26 cellular contexts compared by ENCODE assay signal in genomic region chr11:105296386-105296785, GRCh38.
"Had no signal": no experiment of that assay in that cellular context is flagged by ENCODE, and none has a peak within 500 bp of the region (broad histone marks: within the 10 kb centered on the region; RNA-seq: fewer than 3 reads in every experiment).

No MANE protein-coding gene starts in this region.

- DNase-seq: stimulated activated CD4-positive, alpha-beta T cell treated with anti-CD3 and anti-CD28 coated beads, Interleukin-2, amount 100 ng/mL, for 48 hours; stimulated activated CD4-positive, alpha-beta T cell treated with anti-CD3 and anti-CD28 coated beads, Interleukin-4, amount 100 ng/mL, for 1 hour; stimulated activated CD4-positive, alpha-beta T cell treated with anti-CD3 and anti-CD28 coated beads, Interleukin-4, amount 100 ng/mL, for 4 hours; stimulated activated CD8-positive, alpha-beta memory T cell treated with anti-CD3 and anti-CD28 coated beads, Interleukin-4, amount 100 ng/mL, for 48 hours; stimulated activated naive B cell treated with anti-CD40 and anti-IgM and Interleukin-4, amounts not matched to agents 10 μg/mL and 1 μg/mL and 100 μg/mL, for 72 hours; stimulated activated naive CD4-positive, alpha-beta T cell; stimulated activated naive CD4-positive, alpha-beta T cell treated with Interleukin-2 at 50 U/mL for 16 hours; stimulated activated naive CD8-positive, alpha-beta T cell treated with anti-CD3 and anti-CD28 coated beads, Interleukin-15, amount 100 ng/mL, for 72 hours; stomach; substantia nigra; testis; thyroid gland; tibial artery; transverse colon; trophoblast cell; upper lobe of left lung; upper lobe of right lung; uterus had no signal

- H3K4me3 ChIP-seq: stomach, suprapubic skin, testis, thoracic aorta, thyroid gland, tibial artery, tibial nerve, transverse colon, upper lobe of left lung, upper lobe of right lung, uterus, vagina had no signal

- H3K4me1 ChIP-seq: stomach, suprapubic skin, testis, thyroid gland, tibial artery, tibial nerve, transverse colon, upper lobe of left lung, upper lobe of right lung, uterus, vagina had no signal

- FAIRE-seq: urothelium cell line had no signal

- H3K27me3 ChIP-seq: stomach, suprapubic skin, testis, thyroid gland, tibial artery, tibial nerve, transverse colon, upper lobe of left lung, upper lobe of right lung, uterus, vagina had no signal

- ATAC-seq: stimulated activated effector memory CD8-positive, alpha-beta T cell treated with anti-CD3 and anti-CD28 coated beads, Interleukin-12 subunit alpha, Interleukin-12 subunit beta, amount 100 ng/mL, for 72 hours; stimulated activated memory B cell treated with anti-CD40 and anti-IgM and Interleukin-4, amounts not matched to agents 10 μg/mL and 1 μg/mL and 100 μg/mL, for 72 hours; stimulated activated naive B cell treated with anti-CD40 and anti-IgM and Interleukin-4, amounts not matched to agents 10 μg/mL and 1 μg/mL and 100 μg/mL, for 72 hours; stimulated activated naive CD8-positive, alpha-beta T cell treated with anti-CD3 and anti-CD28 coated beads, Interleukin-15, amount 100 ng/mL, for 72 hours; stimulated activated naive CD8-positive, alpha-beta T cell treated with anti-CD3 and anti-CD28 coated beads, Interleukin-15, Interleukin-2, amounts not matched to agents 100 U/mL and 50 U/mL, for 24 hours; upper lobe of right lung had no signal

- H3K9me3 ChIP-seq: stomach, suprapubic skin, testis, thyroid gland, tibial artery, tibial nerve, transverse colon, upper lobe of left lung, upper lobe of right lung, uterus, vagina had no signal

- H3K36me3 ChIP-seq: stomach, suprapubic skin, thoracic aorta, thyroid gland, tibial artery, tibial nerve, transverse colon, upper lobe of left lung, upper lobe of right lung, uterus, vagina had no signal

- H3K27ac ChIP-seq: stomach, suprapubic skin, testis, thoracic aorta, thyroid gland, tibial artery, tibial nerve, transverse colon, upper lobe of left lung, upper lobe of right lung, uterus, vagina had no signal
